15 cellular contexts compared by ENCODE assay signal in the genomic region with DNA sequence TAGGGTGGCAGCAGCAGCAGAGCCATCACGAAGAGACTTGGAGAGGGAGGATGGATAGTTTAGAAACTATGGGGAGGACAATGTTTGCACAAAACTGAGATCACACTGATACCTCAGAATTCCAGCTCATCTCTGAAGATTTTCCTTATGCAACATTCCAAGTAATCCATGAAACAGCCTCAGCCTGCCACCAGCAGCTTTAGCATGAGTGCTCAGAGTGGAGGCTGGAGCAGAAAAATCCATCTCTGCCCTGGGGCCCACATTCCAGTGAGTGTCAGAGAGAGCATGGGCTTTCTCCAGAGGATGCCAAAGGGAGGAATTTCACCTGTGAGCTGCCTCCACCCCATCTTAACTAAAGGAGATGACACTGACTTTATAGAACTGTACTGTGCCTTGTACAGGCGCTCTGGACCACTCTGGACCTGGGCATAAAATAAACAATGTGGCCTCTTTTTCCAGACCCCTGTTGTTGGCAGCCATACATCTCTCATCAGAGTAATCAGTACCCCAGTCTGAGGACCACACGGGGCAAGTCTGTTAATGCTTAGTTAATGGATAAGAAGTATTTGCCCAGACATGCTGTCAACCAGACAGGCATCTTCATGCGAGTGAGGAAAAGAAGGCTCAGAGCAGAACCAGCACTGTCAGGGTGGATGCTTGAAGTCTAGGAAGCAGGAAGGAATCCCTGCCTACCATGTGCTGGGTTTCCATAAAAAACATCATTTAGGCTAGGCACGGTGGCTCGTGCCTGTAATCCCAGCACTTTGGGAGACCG.
DNase-seq lines count a peak whose midpoint lies in the region; ATAC-seq, FAIRE-seq and TF ChIP-seq lines count a peak whose summit lies in the region.
"Had no signal": no experiment of that assay in that cellular context is flagged by ENCODE, and none has a peak within 500 bp of the region (broad histone marks: within the 10 kb centered on the region; RNA-seq: fewer than 3 reads in every experiment).

No MANE protein-coding gene starts in this region.

- H3K4me2 ChIP-seq in H9 (ENCODE audit: insufficient read depth, insufficient read length, low read length) = no peak overlapping the region
- no peak overlapping the region for H3K4me2 ChIP-seq in hepatocyte

- H3K36me3 ChIP-seq in hepatocyte (replicated peaks; ENCODE audit: insufficient read depth, low read depth) (no peaks in the 10 kb centered on the region), small intestine (ENCODE audit: control insufficient read depth in 2 of 2, insufficient read depth in 2 of 2, low read length in 2 of 2) (no peaks in the 10 kb centered on the region)
- H3K36me3 ChIP-seq: brain microvascular endothelial cell had no signal

- H3K27ac Mint-ChIP-seq in H9 = no peak overlapping the region; a peak in 1 of 7 replicates
- H3K27ac Mint-ChIP-seq: immature natural killer cell had no signal

- no CpG with 5 or more reads among the region's 7 CpGs for WGBS in H9 (ENCODE audit: extremely low coverage, insufficient read length, low lambda C conversion rate)
- 82% methylated on average over 7 of the region's 7 CpGs for WGBS in hepatocyte (ENCODE audit: low lambda C conversion rate, missing lambda C conversion rate)
- 89% methylated on average over 7 of the region's 7 CpGs for WGBS in small intestine, 3 donors

- H4K20me1 ChIP-seq in H9 (ENCODE audit: control insufficient read depth, insufficient read depth, insufficient read length) (no peaks in the 10 kb centered on the region), hepatocyte (ENCODE audit: insufficient read depth, poor library complexity, severe bottlenecking) (no peaks in the 10 kb centered on the region)

- no peaks in the 10 kb centered on the region for H3K27me3 ChIP-seq in H9 (ENCODE audit: insufficient read depth, low read length)
- H3K27me3 ChIP-seq in hepatocyte = no peaks in the 10 kb centered on the region
- H3K27me3 ChIP-seq in small intestine (ENCODE audit: control insufficient read depth in 2 of 2, insufficient read depth in 2 of 2, low read length in 2 of 2) = no peaks in the 10 kb centered on the region
- H3K27me3 ChIP-seq: brain microvascular endothelial cell had no signal

- H3K4me1 ChIP-seq in H9 (ENCODE audit: insufficient read depth, low read length) = no peaks in the 10 kb centered on the region
- no peaks in the 10 kb centered on the region for H3K4me1 ChIP-seq in hepatocyte (ENCODE audit: insufficient read depth)
- peaks cover 2 to 8% of the 10 kb centered on the region in 2 donors for H3K4me1 ChIP-seq in small intestine (ENCODE audit: control insufficient read depth in 2 of 2, insufficient read depth in 1 of 2, low read depth in 1 of 2, low read length in 1 of 2)

- no peaks in the 10 kb centered on the region for H3K9me3 ChIP-seq in H9 (ENCODE audit: control insufficient read depth, low read depth, low read length)
- no peaks in the 10 kb centered on the region for H3K9me3 ChIP-seq in hepatocyte (ENCODE audit: low read depth)
- no peaks in the 10 kb centered on the region for H3K9me3 ChIP-seq in small intestine (ENCODE audit: control insufficient read depth, low read depth)

- TF ChIP-seq CTCF in H9 (conservative IDR thresholded peaks at IDR 0.05) (no peak), hepatocyte (IDR thresholded peaks at IDR 0.05; ENCODE audit: poor library complexity) (no peak)

- peak; percentile 65 for DNase-seq in AG08395 (ENCODE audit: low spot score)
- no peak for DNase-seq in H9
- DNase-seq in hepatocyte (ENCODE audit: low spot score) = peak; percentile 29
- DNase-seq in small intestine = no peak
- DNase-seq in NCI-H2107 treated with DMSO at 0.1 percent for 48 hours (lab: John Stamatoyannopoulos, UW; ENCODE audit: unreplicated experiment) = no peak
- no peak for DNase-seq in T-helper 1 cell
- DNase-seq in HEK293T (ENCODE audit: extremely low spot score) = no peak
- DNase-seq: activated CD4-positive, CD25-positive, alpha-beta regulatory T cell treated with anti-CD3 and anti-CD28 coated beads, Interleukin-2, amount 50 U/mL, for 72 hours; activated naive CD4-positive, alpha-beta T cell; brain microvascular endothelial cell; foreskin melanocyte; immature natural killer cell; NCI-H510A; RPMI8226 had no signal

- no peak overlapping the region for H2BK5ac ChIP-seq in H9 (ENCODE audit: insufficient read length, low read length)

- CTCF ChIA-PET in HEK293T (lab: Yijun Ruan, JAX) = no interaction called here

- H4K91ac ChIP-seq in H9 (ENCODE audit: insufficient read length, low read depth, low read length) = no peak overlapping the region

- H3K4ac ChIP-seq in H9 (ENCODE audit: low read depth, low read length) = no peak overlapping the region

- H2BK20ac ChIP-seq in H9 (ENCODE audit: low read depth, low read length, poor library complexity, severe bottlenecking) = no peak overlapping the region

- no peak overlapping the region for H2BK15ac ChIP-seq in H9 (ENCODE audit: low read depth, low read length)

- no peak overlapping the region for H3K23ac ChIP-seq in H9 (ENCODE audit: insufficient read length, low read depth, low read length)

- no peaks in the 10 kb centered on the region for H3K79me1 ChIP-seq in H9 (ENCODE audit: insufficient read depth, low read depth, low read length, poor library complexity, severe bottlenecking)

- H3K4me1 Mint-ChIP-seq in H9 = no peaks in the 10 kb centered on the region
- H3K4me1 Mint-ChIP-seq: immature natural killer cell had no signal

- H3K4me3 ChIP-seq in hepatocyte = no peak overlapping the region
- no peak overlapping the region for H3K4me3 ChIP-seq in small intestine (ENCODE audit: low read depth in 1 of 2, low read length in 2 of 2)

- no peak overlapping the region for H3K9ac ChIP-seq in H9 (ENCODE audit: extremely low read depth, insufficient read length, low read length)

- no peak overlapping the region for H3K56ac ChIP-seq in H9 (ENCODE audit: insufficient read length, low read depth, low read length)

- H3K27me3 Mint-ChIP-seq in H9 (ENCODE audit: low read depth) = no peaks in the 10 kb centered on the region

- H3K23me2 ChIP-seq in H9 (ENCODE audit: insufficient read length, low read depth, low read length, poor library complexity, severe bottlenecking) = no peaks in the 10 kb centered on the region

- no peak overlapping the region for H3K4me3 Mint-ChIP-seq in H9
- H3K4me3 Mint-ChIP-seq: immature natural killer cell had no signal

- peak; percentile 24; the same call in 1 of the 3 replicates for ATAC-seq in SK-N-SH treated with all-trans-retinoic acid at 6 μM for 48 hours

- no peak for FAIRE-seq in small intestine (lab: Jason Lieb, UNC)

- peak overlapping the region; percentile 55 for H3K18ac ChIP-seq in H9 (ENCODE audit: insufficient read length, low read depth, low read length)

- no peaks in the 10 kb centered on the region for H3K9me3 Mint-ChIP-seq in H9
- H3K9me3 Mint-ChIP-seq: immature natural killer cell had no signal

- H3T11ph ChIP-seq in H9 (ENCODE audit: low read length) = no peak overlapping the region

- no peak overlapping the region for H4K8ac ChIP-seq in H9 (replicated peaks; ENCODE audit: insufficient read length, low read depth, low read length)

- POLR2A ChIA-PET in HEK293T (lab: Yijun Ruan, JAX) = no interaction called here

- no peaks in the 10 kb centered on the region for H3K9me2 ChIP-seq in hepatocyte (replicated peaks; ENCODE audit: insufficient read depth)

- H2AK5ac ChIP-seq in H9 (ENCODE audit: insufficient read length, low read length) = no peak overlapping the region

- H3K79me2 ChIP-seq in H9 (ENCODE audit: insufficient read depth, low read length) = no peaks in the 10 kb centered on the region
- H3K79me2 ChIP-seq in hepatocyte = no peaks in the 10 kb centered on the region

- no peak overlapping the region for H3K14ac ChIP-seq in H9 (ENCODE audit: insufficient read depth, low read length)

- no peak overlapping the region for H2BK12ac ChIP-seq in H9 (ENCODE audit: insufficient read length, low read depth, low read length)

- no peak overlapping the region for H4K5ac ChIP-seq in H9 (ENCODE audit: insufficient read length, low read depth, low read length)

- H2AFZ ChIP-seq in H9 (ENCODE audit: low read length) (no peak overlapping the region), hepatocyte (no peak overlapping the region)

- H3K27ac ChIP-seq in H9 (ENCODE audit: insufficient read length, low read depth, low read length) (no peak overlapping the region), hepatocyte (no peak overlapping the region), small intestine (ENCODE audit: low read depth in 1 of 2, low read length in 1 of 2) (no peak overlapping the region)
- H3K27ac ChIP-seq: brain microvascular endothelial cell had no signal

- H3K36me3 Mint-ChIP-seq in H9 (ENCODE audit: insufficient read depth in 1 of 3, low read depth in 3 of 3) = no peaks in the 10 kb centered on the region
- H3K36me3 Mint-ChIP-seq: immature natural killer cell had no signal

- H2BK120ac ChIP-seq in H9 (ENCODE audit: low read depth, low read length, poor library complexity, severe bottlenecking) = peak overlapping the region; percentile 19

TF ChIP-seq in SK-N-SH treated with all-trans-retinoic acid at 6 μM for 48 hours, 23 proteins besides CTCF, POLR2A, EP300 and RAD21 (continues in another document):
- no peak for TF ChIP-seq ZFP3 (CRISPR knock-in tag; IDR thresholded peaks at IDR 0.05)
- no peak for TF ChIP-seq CSRNP3 (CRISPR knock-in tag; IDR thresholded peaks at IDR 0.05)

TF ChIP-seq in HEK293T, 16 proteins besides CTCF, POLR2A, EP300 and RAD21:
- TF ChIP-seq FOXA1 (IDR thresholded peaks at IDR 0.05) = no peak
- TF ChIP-seq ZNF384 (IDR thresholded peaks at IDR 0.05) = no peak
- TF ChIP-seq BHLHE40 (IDR thresholded peaks at IDR 0.05; ENCODE audit: borderline replicate concordance) = no peak
- TF ChIP-seq SUZ12 (IDR thresholded peaks at IDR 0.05) = no peak
- no peak for TF ChIP-seq FOXM1 (IDR thresholded peaks at IDR 0.05; ENCODE audit: borderline replicate concordance)
- TF ChIP-seq NFRKB (IDR thresholded peaks at IDR 0.05) = no peak
- no peak for TF ChIP-seq LEF1 (IDR thresholded peaks at IDR 0.05; ENCODE audit: borderline replicate concordance)
- no peak for TF ChIP-seq TARDBP (IDR thresholded peaks at IDR 0.05)
- no peak for TF ChIP-seq CTBP1 (IDR thresholded peaks at IDR 0.05; ENCODE audit: borderline replicate concordance)

Comparison
In these comparisons a context has a peak if more than half of its experiments do, and no peak if none do; other contexts are left out.
1. DNase-seq: peak in AG08395 (single experiment) and hepatocyte (single experiment); none in H9 (single experiment), small intestine (single experiment), NCI-H2107 treated with DMSO at 0.1 percent for 48 hours (single experiment), T-helper 1 cell (0 of 5) and HEK293T (single experiment).